8 cellular contexts compared by ENCODE assay signal in the genomic region with DNA sequence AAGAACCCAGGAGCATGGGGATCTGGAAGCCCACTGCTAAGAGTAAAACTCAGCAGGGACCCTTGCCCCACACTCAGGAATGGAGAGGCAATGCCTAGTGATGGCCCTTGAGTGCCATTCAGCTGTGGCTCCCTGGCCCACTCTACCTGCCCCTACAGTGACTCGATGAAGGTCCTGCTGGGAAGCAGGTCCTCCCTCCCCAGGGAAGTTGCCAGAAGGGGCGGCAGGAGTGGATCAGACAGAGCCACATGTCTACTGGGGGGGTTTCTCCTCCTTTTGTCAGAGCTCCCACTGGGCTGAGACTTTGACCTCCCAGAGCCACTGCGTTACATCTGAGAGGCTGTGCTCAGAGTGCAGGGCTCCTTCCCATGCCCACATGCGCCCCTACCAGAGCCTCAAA. TPM values are rescaled to one million over a fixed set of nuclear protein-coding genes. Genes with fewer than 3 reads are reported as not detected.
DNase-seq lines count a peak whose midpoint lies in the region; ATAC-seq, FAIRE-seq and TF ChIP-seq lines count a peak whose summit lies in the region.

No MANE protein-coding gene starts in this region.

- peaks cover 26% of the 10 kb centered on the region for H3K36me3 ChIP-seq in DOHH2 (ENCODE audit: control insufficient read depth, low read length)
- no peaks in the 10 kb centered on the region for H3K36me3 ChIP-seq in Panc1 (ENCODE audit: control insufficient read depth, insufficient read depth, low read length)

- H3K27ac ChIP-seq in DOHH2 (ENCODE audit: low read depth, low read length) (no peak overlapping the region), Panc1 (ENCODE audit: low read length) (peak overlapping the region; percentile 82), epithelial cell of prostate (peak overlapping the region; percentile 71)

- H3K4me1 ChIP-seq in DOHH2 (ENCODE audit: control insufficient read depth, low read length), result peaks cover 38% of the 10 kb centered on the region
- H3K4me1 ChIP-seq in Panc1 (ENCODE audit: control insufficient read depth, insufficient read depth, low read length), result peaks cover 28% of the 10 kb centered on the region

- intact Hi-C loops in Panc1 (cut with micrococcal nuclease; ENCODE audit: unreplicated experiment), result no loop called here

- FAIRE-seq in GM12891 (lab: Jason Lieb, UNC), result no peak

- no peak for TF ChIP-seq CTCF in DOHH2 (IDR thresholded peaks at IDR 0.05; ENCODE audit: low read depth, low read length, poor library complexity, severe bottlenecking)
- TF ChIP-seq CTCF in Panc1 (IDR thresholded peaks at IDR 0.05), result no peak

- ATAC-seq in Panc1, result no peak
- ATAC-seq in HG03159 (IDR thresholded peaks at IDR 0.05; ENCODE audit: unreplicated experiment), result no peak
- ATAC-seq in GM19395 (IDR thresholded peaks at IDR 0.05; ENCODE audit: unreplicated experiment), result no peak

- peak overlapping the region; percentile 92 for H3K4me3 ChIP-seq in DOHH2 (ENCODE audit: low read length)
- H3K4me3 ChIP-seq in Panc1 (ENCODE audit: low read depth in 2 of 2, low read length in 2 of 2), result peak overlapping the region; percentile 60 to 72
- H3K4me3 ChIP-seq in skeletal muscle cell (ENCODE audit: low read depth, low read length), result peak overlapping the region; percentile 66

- in situ Hi-C loops in Panc1 (cut with HindIII; ENCODE audit: low pct_unique_long_range_greater_than_20kb, low sequenced_read_pairs), result no loop called here

- CTCF ChIA-PET in Panc1 (lab: Charles Lee), result interaction anchor here (0.5 to 0.8 kb wide), 2 partner anchors 66 to 116 kb away, joined by 3 to 10 read pairs; no protein-coding TSS in a partner anchor

- no peaks in the 10 kb centered on the region for H3F3A ChIP-seq in DOHH2 (ENCODE audit: control insufficient read depth, insufficient read depth)

- no peaks in the 10 kb centered on the region for H3K9me3 ChIP-seq in DOHH2 (ENCODE audit: control insufficient read depth, insufficient read depth, low read length)
- no peaks in the 10 kb centered on the region for H3K9me3 ChIP-seq in Panc1 (ENCODE audit: control insufficient read depth, insufficient read depth, low read depth, low read length)

- DNase-seq in Panc1 (ENCODE audit: low read depth, low spot score), result no peak
- no peak for DNase-seq in epithelial cell of prostate (ENCODE audit: low read depth, low spot score)
- no peak for DNase-seq in skeletal muscle cell (ENCODE audit: low read depth)
- DNase-seq in C1 segment of cervical spinal cord (lab: John Stamatoyannopoulos, UW), result no peak
- DNase-seq in GM12891 (ENCODE audit: insufficient read length, low spot score), result no peak

- no peak for TF ChIP-seq POLR2A in GM12891 (IDR thresholded peaks at IDR 0.05; ENCODE audit: low read depth, low read length)

- H3K9me2 ChIP-seq in DOHH2 (replicated peaks; ENCODE audit: control insufficient read depth, low read length), result no peaks in the 10 kb centered on the region

- H3K79me2 ChIP-seq in DOHH2 (ENCODE audit: control insufficient read depth, low read length), result peaks cover 54% of the 10 kb centered on the region

- no peaks in the 10 kb centered on the region for H4K20me1 ChIP-seq in DOHH2 (ENCODE audit: control insufficient read depth, insufficient read depth, low read depth, low read length)

- H3K4me2 ChIP-seq in DOHH2 (ENCODE audit: low read length), result peak overlapping the region; percentile 90

- POLR2A ChIA-PET in Panc1 (lab: Charles Lee), result interaction anchor here (0.6 kb wide), 1 partner anchor 72 kb away, joined by 7 read pairs; no protein-coding TSS in a partner anchor

- no TSS peak for BruUV-seq in Panc1 (replicated peaks; lab: Mats Ljungman, UMichigan)

- H3K27me3 ChIP-seq in DOHH2 (ENCODE audit: control insufficient read depth, low read length) (no peaks in the 10 kb centered on the region), Panc1 (ENCODE audit: control insufficient read depth, insufficient read depth, low read length) (no peaks in the 10 kb centered on the region)

TF ChIP-seq in GM12891, 5 proteins besides CTCF, POLR2A, EP300 and RAD21:
- no peak for TF ChIP-seq PAX5 (IDR thresholded peaks at IDR 0.05; ENCODE audit: insufficient read depth, low read length, severe bottlenecking)
- TF ChIP-seq SPI1 (IDR thresholded peaks at IDR 0.05; ENCODE audit: low read depth, low read length), result no peak
- TF ChIP-seq TAF1 (IDR thresholded peaks at IDR 0.05; ENCODE audit: low read depth, low read length), result no peak
- no peak for TF ChIP-seq POLR2AphosphoS5 (IDR thresholded peaks at IDR 0.05; ENCODE audit: low read depth, low read length)
- no peak for TF ChIP-seq POU2F2 (IDR thresholded peaks at IDR 0.05; ENCODE audit: low read depth, low read length)
TF ChIP-seq in GM12891: peak in this region for 0.

RNA-seq across cellular contexts. Expression of gene SLC10A3, which starts 1.2 kb away (rescaled TPM):
- total RNA-seq in Panc1 (2021; ENCODE audit: unreplicated experiment), result 64.1 TPM
- polyA plus RNA-seq in Panc1 (2012; ENCODE audit: insufficient read length), result 92.1 TPM
- polyA plus RNA-seq in GM12891 (2012; ENCODE audit: low read depth, missing spikeins), result 10.0 TPM

RNA-seq across cellular contexts. Expression of gene UBL4A, which starts 2.8 kb away (rescaled TPM):
- total RNA-seq in Panc1 (2021; ENCODE audit: unreplicated experiment), result 65.4 TPM
- polyA plus RNA-seq in Panc1 (2012; ENCODE audit: insufficient read length), result 96.8 TPM
- polyA plus RNA-seq in GM12891 (2012; ENCODE audit: low read depth, missing spikeins), result 16.6 TPM

RNA-seq across cellular contexts. Expression of gene LAGE3, which starts 10.1 kb away (rescaled TPM):
- total RNA-seq in Panc1 (2021; ENCODE audit: unreplicated experiment), result 175 TPM
- polyA plus RNA-seq in Panc1 (2012; ENCODE audit: insufficient read length), result 304 TPM
- polyA plus RNA-seq in GM12891 (2012; ENCODE audit: low read depth, missing spikeins), result 30.5 TPM

RNA-seq across cellular contexts. Expression of gene FAM3A, which starts 26.9 kb away (rescaled TPM):
- 88.8 TPM for total RNA-seq in Panc1 (2021; ENCODE audit: unreplicated experiment)
- polyA plus RNA-seq in Panc1 (2012; ENCODE audit: insufficient read length), result 137 TPM
- 16.1 TPM for polyA plus RNA-seq in GM12891 (2012; ENCODE audit: low read depth, missing spikeins)

RNA-seq across cellular contexts. Expression of gene PLXNA3, which starts 31.1 kb away (rescaled TPM):
- total RNA-seq in Panc1 (2021; ENCODE audit: unreplicated experiment), result 128 TPM
- 155 TPM for polyA plus RNA-seq in Panc1 (2012; ENCODE audit: insufficient read length)
- 15.8 TPM for polyA plus RNA-seq in GM12891 (2012; ENCODE audit: low read depth, missing spikeins)
